9 cellular contexts compared by ENCODE assay signal in genomic region chr1:31771891-31772668, GRCh38. TPM values are rescaled to one million over a fixed set of nuclear protein-coding genes. Genes with fewer than 3 reads are reported as not detected.
DNase-seq lines count a peak whose midpoint lies in the region; ATAC-seq and TF ChIP-seq lines count a peak whose summit lies in the region.
"Had no signal": no experiment of that assay in that cellular context is flagged by ENCODE, and none has a peak within 500 bp of the region (broad histone marks: within the 10 kb centered on the region; RNA-seq: fewer than 3 reads in every experiment).

No MANE protein-coding gene starts in this region.

- H3K27me3 Mint-ChIP-seq in MCF 10A (ENCODE audit: insufficient read depth, unreplicated experiment) (peaks cover 29% of the 10 kb centered on the region), natural killer cell (ENCODE audit: low read depth in 2 of 2) (peaks cover 31 to 37% of the 10 kb centered on the region in 2 donors)
- peaks cover 48% of the 10 kb centered on the region for H3K27me3 Mint-ChIP-seq in central memory CD8-positive, alpha-beta T cell

- H3K4me1 Mint-ChIP-seq in MCF 10A (ENCODE audit: insufficient read depth, unreplicated experiment): peaks cover 19% of the 10 kb centered on the region
- peaks cover 27% of the 10 kb centered on the region for H3K4me1 Mint-ChIP-seq in central memory CD8-positive, alpha-beta T cell
- H3K4me1 Mint-ChIP-seq in natural killer cell: peaks cover 9 to 25% of the 10 kb centered on the region in 2 donors

- POLR2A ChIA-PET in MCF 10A (lab: Yijun Ruan, JAX): no interaction called here

- H3K27ac Mint-ChIP-seq in MCF 10A (ENCODE audit: low read depth, unreplicated experiment) (no peak overlapping the region), natural killer cell (peak overlapping the region in 1 of 2 donors; percentile 77)
- H3K27ac Mint-ChIP-seq in central memory CD8-positive, alpha-beta T cell (ENCODE audit: low read depth): peak overlapping the region; percentile 33

- H3K27me3 ChIP-seq in breast epithelium: peaks cover 0 to 25% of the 10 kb centered on the region in 2 donors

- peaks cover 5 to 15% of the 10 kb centered on the region in 2 donors for H3K4me1 ChIP-seq in breast epithelium
- H3K4me1 ChIP-seq in urinary bladder (ENCODE audit: insufficient read depth): no peaks in the 10 kb centered on the region

- H3K27ac ChIP-seq in breast epithelium (no peak overlapping the region), urinary bladder (ENCODE audit: low read depth) (no peak overlapping the region)

- H3K4me3 Mint-ChIP-seq in MCF 10A (ENCODE audit: unreplicated experiment) (no peak overlapping the region), natural killer cell (peak overlapping the region; percentile 93)
- peak overlapping the region; percentile 91 for H3K4me3 Mint-ChIP-seq in central memory CD8-positive, alpha-beta T cell

- H3K36me3 Mint-ChIP-seq in MCF 10A (ENCODE audit: insufficient read depth, unreplicated experiment) (no peaks in the 10 kb centered on the region), natural killer cell (no peaks in the 10 kb centered on the region)
- peaks cover 5% of the 10 kb centered on the region for H3K36me3 Mint-ChIP-seq in central memory CD8-positive, alpha-beta T cell (ENCODE audit: insufficient read depth)

- no peak for DNase-seq in breast epithelium (ENCODE audit: low spot score in 2 of 2)
- no peak for DNase-seq in MCF 10A (ENCODE audit: unreplicated experiment)
- no peak for DNase-seq in central memory CD8-positive, alpha-beta T cell (ENCODE audit: low spot score in 2 of 2)
- no peak for DNase-seq in natural killer cell
- DNase-seq in NCI-H1436 treated with DMSO at 0.1 percent for 48 hours (lab: John Stamatoyannopoulos, UW): no peak
- DNase-seq: MM.1S had no signal

- H3K36me3 ChIP-seq in breast epithelium: no peaks in the 10 kb centered on the region
- H3K36me3 ChIP-seq in urinary bladder (ENCODE audit: insufficient read depth): no peaks in the 10 kb centered on the region

- H3K4me3 ChIP-seq in breast epithelium: peak overlapping the region in 2 of 3 donors; percentile 26 to 56
- peak overlapping the region; percentile 2 for H3K4me3 ChIP-seq in urinary bladder (ENCODE audit: low read depth, low read length)

- no peak for TF ChIP-seq POLR2A in breast epithelium (IDR thresholded peaks at IDR 0.05)

- intact Hi-C loops in breast epithelium (cut with DNase I; ENCODE audit: low total_unique reads) (no loop called here), MCF 10A (cut with micrococcal nuclease) (no loop called here), natural killer cell (cut with micrococcal nuclease) (no loop called here)

- CTCF ChIA-PET in MCF 10A (lab: Yijun Ruan, JAX): no interaction called here

- ATAC-seq in central memory CD8-positive, alpha-beta T cell (replicated peaks; ENCODE audit: extremely low read depth, poor library complexity, severe bottlenecking): peak; percentile 58
- ATAC-seq in natural killer cell: peak; percentile 42 to 72 (median 69)
- ATAC-seq in GM21737 (IDR thresholded peaks at IDR 0.05; ENCODE audit: unreplicated experiment): no peak
- no peak for ATAC-seq in HG03378 (IDR thresholded peaks at IDR 0.05; ENCODE audit: unreplicated experiment)

- no peaks in the 10 kb centered on the region for H3K9me3 Mint-ChIP-seq in MCF 10A (ENCODE audit: unreplicated experiment)
- no peaks in the 10 kb centered on the region for H3K9me3 Mint-ChIP-seq in central memory CD8-positive, alpha-beta T cell
- H3K9me3 Mint-ChIP-seq in natural killer cell: no peaks in the 10 kb centered on the region

- no peaks in the 10 kb centered on the region for H3K9me3 ChIP-seq in breast epithelium

- 8% methylated on average over 68 of the region's 68 CpGs for WGBS in urinary bladder

- BruUV-seq in MCF 10A (replicated peaks; lab: Mats Ljungman, UMichigan): no TSS peak

- TF ChIP-seq CTCF in breast epithelium (IDR thresholded peaks at IDR 0.05): no peak
- no peak for TF ChIP-seq CTCF in MCF 10A (IDR thresholded peaks at IDR 0.05; ENCODE audit: unreplicated experiment)
- no peak for TF ChIP-seq CTCF in natural killer cell (IDR thresholded peaks at IDR 0.05)

RNA-seq across cellular contexts. Expression of gene ADGRB2, which starts 7.9 kb away (rescaled TPM):
- total RNA-seq in breast epithelium (1 to 10 TPM; 1.3 to 4.9 (median 2.9) TPM), MCF 10A (2022) (1.5 and 1.7 TPM in 2 replicates), natural killer cell (10 to 100 TPM in 2 of 3 donors, 1 to 10 TPM in 1; 7.6 to 19.9 (median 12.8) TPM), urinary bladder (13.4 TPM)
- polyA plus RNA-seq in urinary bladder: 6.1 TPM

RNA-seq across cellular contexts. Expression of gene SPOCD1, which starts 43.7 kb away (rescaled TPM):
- 10 to 100 TPM in 1 of 3 donors, 1 to 10 TPM in 1, under 1 TPM in 1; 0.15 to 11.1 (median 1.1) TPM for total RNA-seq in breast epithelium
- 0.47 and 0.59 TPM in 2 replicates for total RNA-seq in MCF 10A (2022)
- under 1 TPM in 2 of 3 donors, not detected in 1; 0.54 to 0.68 TPM for total RNA-seq in natural killer cell
- 0.90 TPM for total RNA-seq in urinary bladder
- polyA plus RNA-seq in urinary bladder: 5.7 TPM

Comparison
In these comparisons a context has a peak if more than half of its experiments do, and no peak if none do; other contexts are left out.
1. ATAC-seq: peak in central memory CD8-positive, alpha-beta T cell (single experiment) and natural killer cell (3 of 3); none in GM21737 (single experiment) and HG03378 (single experiment).